8 cellular contexts compared by ENCODE assay signal in genomic region chr12:123670882-123671728, GRCh38. TPM values are rescaled to one million over a fixed set of nuclear protein-coding genes. Genes with fewer than 3 reads are reported as not detected.
A peak's percentile ranks its signal among the peaks of the same experiment; 100 is the strongest.
DNase-seq lines count a peak whose midpoint lies in the region; ATAC-seq and TF ChIP-seq lines count a peak whose summit lies in the region.

Gene TCTN2, plus strand, starts transcription at chr12:123671113. Its CDS starts 128 bp downstream, at chr12:123671241.

- H3K4me1 Mint-ChIP-seq in chondrocyte (ENCODE audit: low read depth): peaks cover 14% of the 10 kb centered on the region

- H3K27me3 ChIP-seq in kidney epithelial cell (ENCODE audit: control insufficient read depth, insufficient read depth, low read length): no peaks in the 10 kb centered on the region

- H3K36me3 Mint-ChIP-seq in chondrocyte (ENCODE audit: low read depth): peaks cover 10% of the 10 kb centered on the region

- H3K4me3 Mint-ChIP-seq in chondrocyte (ENCODE audit: unreplicated experiment): peak within 1 kb of the TSS; percentile 91

- H3K27ac Mint-ChIP-seq in chondrocyte (ENCODE audit: unreplicated experiment): peak within 1 kb of the TSS; percentile 51

- H3K36me3 ChIP-seq in kidney epithelial cell (ENCODE audit: control insufficient read depth, insufficient read depth, low read length): no peaks in the 10 kb centered on the region

- peak within 1 kb of the TSS; percentile 81 for H3K4me3 ChIP-seq in kidney epithelial cell (ENCODE audit: low read depth, low read length)

- H3K27me3 Mint-ChIP-seq in chondrocyte (ENCODE audit: low read depth): no peaks in the 10 kb centered on the region

- peak; percentile 81 to 86 for DNase-seq in AML-193 (lab: John Stamatoyannopoulos, UW)
- peak; percentile 98 for DNase-seq in GM19238 (ENCODE audit: insufficient read length, low spot score)
- DNase-seq in NCI-H460 (ENCODE audit: extremely low read depth, low read depth): peak; percentile 90
- DNase-seq in activated CD4-positive, CD25-positive, alpha-beta regulatory T cell treated with anti-CD3 and anti-CD28 coated beads, Interleukin-2, amount 50 U/mL, for 72 hours: peak; percentile 92
- DNase-seq in chondrocyte (ENCODE audit: low spot score): peak; percentile 97
- peak; percentile 73 for DNase-seq in kidney epithelial cell (ENCODE audit: low read depth)
- peak; percentile 98 for DNase-seq in stimulated activated CD4-positive, alpha-beta T cell treated with anti-CD3 and anti-CD28 coated beads, Interleukin-15, amount 100 ng/mL, for 24 hours

- TF ChIP-seq CTCF in chondrocyte (IDR thresholded peaks at IDR 0.05) (no peak), kidney epithelial cell (IDR thresholded peaks at IDR 0.05; ENCODE audit: insufficient read depth, low read length, poor library complexity, severe bottlenecking) (no peak)

- H3K9me3 Mint-ChIP-seq in chondrocyte (ENCODE audit: low read depth): no peaks in the 10 kb centered on the region

- peak; percentile 100 for ATAC-seq in HG03432 (IDR thresholded peaks at IDR 0.05; ENCODE audit: unreplicated experiment)

RNA-seq across cellular contexts. Expression of gene TCTN2, which starts in this region (rescaled TPM):
- total RNA-seq in NCI-H460 (2014; rRNA removed; shearing (Covaris generic)): 11.6 and 12.7 TPM in 2 replicates
- 6.9 and 15.9 TPM in 2 replicates for polyA plus RNA-seq in NCI-H460 (2014; cell fraction: nucleus; rRNA removed)
- total RNA-seq in chondrocyte (8.6 to 16.1 TPM (median 9.1 TPM) in 3 replicates), kidney epithelial cell (12.3 and 13.4 TPM in 2 replicates)

Comparison
In these comparisons a context has a peak if more than half of its experiments do, and no peak if none do; other contexts are left out.
1. Peak in every context shown above with its lines: DNase-seq, ATAC-seq and H3K4me3 ChIP-seq.